1 cellular context compared by ENCODE assay signal in genomic region chr15:34783986-34784385, GRCh38.
TF ChIP-seq lines count a peak whose summit lies in the region.

No MANE protein-coding gene starts in this region.

TF ChIP-seq in K562, 482 proteins besides CTCF, POLR2A, EP300 and RAD21:
- TF ChIP-seq, protein P1, sequence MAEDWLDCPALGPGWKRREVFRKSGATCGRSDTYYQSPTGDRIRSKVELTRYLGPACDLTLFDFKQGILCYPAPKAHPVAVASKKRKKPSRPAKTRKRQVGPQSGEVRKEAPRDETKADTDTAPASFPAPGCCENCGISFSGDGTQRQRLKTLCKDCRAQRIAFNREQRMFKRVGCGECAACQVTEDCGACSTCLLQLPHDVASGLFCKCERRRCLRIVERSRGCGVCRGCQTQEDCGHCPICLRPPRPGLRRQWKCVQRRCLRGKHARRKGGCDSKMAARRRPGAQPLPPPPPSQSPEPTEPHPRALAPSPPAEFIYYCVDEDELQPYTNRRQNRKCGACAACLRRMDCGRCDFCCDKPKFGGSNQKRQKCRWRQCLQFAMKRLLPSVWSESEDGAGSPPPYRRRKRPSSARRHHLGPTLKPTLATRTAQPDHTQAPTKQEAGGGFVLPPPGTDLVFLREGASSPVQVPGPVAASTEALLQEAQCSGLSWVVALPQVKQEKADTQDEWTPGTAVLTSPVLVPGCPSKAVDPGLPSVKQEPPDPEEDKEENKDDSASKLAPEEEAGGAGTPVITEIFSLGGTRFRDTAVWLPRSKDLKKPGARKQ (CRISPR knock-in tag; IDR thresholded peaks at IDR 0.05), result no peak
- peak; percentile 33; the same call in 1 of the 2 replicates for TF ChIP-seq NFIC (IDR thresholded peaks at IDR 0.05)
